8 cellular contexts compared by ENCODE assay signal in the genomic region with DNA sequence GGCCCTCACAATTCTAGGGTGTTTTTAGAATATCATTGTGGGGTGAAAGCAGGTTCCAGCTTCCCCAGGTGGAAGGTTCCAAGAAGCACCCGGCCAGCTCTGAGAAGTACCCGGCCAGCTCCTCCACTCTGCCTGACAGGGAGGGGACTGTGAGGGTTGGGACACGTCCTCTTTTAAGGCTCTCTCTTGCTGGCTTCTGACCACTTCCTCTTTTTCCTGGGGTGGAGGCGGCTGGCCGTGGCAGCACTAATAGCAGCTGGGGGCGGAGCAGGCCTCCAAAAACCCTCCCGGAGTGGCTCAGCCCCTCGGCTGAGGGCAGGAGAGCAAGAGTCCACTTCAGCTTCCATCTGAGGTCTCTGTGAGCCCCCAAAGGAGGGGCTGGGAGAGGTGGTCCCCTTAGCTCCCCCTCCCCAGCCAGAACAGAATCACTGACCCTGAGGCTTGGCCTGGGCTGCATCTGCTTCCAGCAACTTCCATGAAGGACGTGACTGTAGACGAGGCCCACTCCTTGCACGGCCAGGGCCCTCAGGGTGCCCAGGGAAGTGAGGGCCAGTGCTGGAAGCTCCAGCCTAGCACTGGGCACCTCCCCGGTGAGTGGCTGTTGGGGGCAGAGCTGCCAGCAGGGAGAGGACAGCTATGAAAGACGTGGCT. TPM values are rescaled to one million over a fixed set of nuclear protein-coding genes. Genes with fewer than 3 reads are reported as not detected.
DNase-seq lines count a peak whose midpoint lies in the region; TF ChIP-seq lines count a peak whose summit lies in the region.

No MANE protein-coding gene starts in this region.

- no peak for TF ChIP-seq CTCF in parathyroid adenoma (IDR thresholded peaks at IDR 0.05)

- 30 to 31% methylated on average over 13 of the region's 13 CpGs for WGBS in GM23248 (ENCODE audit: low coverage in 1 of 2, low lambda C conversion rate in 2 of 2, missing lambda C conversion rate in 2 of 2), 2 experiments

- no peaks in the 10 kb centered on the region for H3F3A ChIP-seq in GM23248 (ENCODE audit: insufficient read depth)

- DNase-seq in GM23248 (peak; percentile 38), KG1 (lab: John Stamatoyannopoulos, UW) (peak; percentile 83), NCI-H146 treated with DMSO at 0.1 percent for 48 hours (lab: John Stamatoyannopoulos, UW; ENCODE audit: unreplicated experiment) (no peak), NCI-H2081 treated with DMSO at 0.1 percent for 48 hours (lab: John Stamatoyannopoulos, UW) (no peak)
- DNase-seq in effector CD4-positive, alpha-beta T cell, result no peak

- H3K36me3 ChIP-seq in GM23248 (ENCODE audit: low read depth) (no peaks in the 10 kb centered on the region), duodenal mucosa (ENCODE audit: control insufficient read depth in 1 of 2, insufficient read depth in 2 of 2, low read length in 2 of 2) (no peaks in the 10 kb centered on the region), parathyroid adenoma (ENCODE audit: control insufficient read depth, insufficient read depth, low read length) (no peaks in the 10 kb centered on the region)

- H3K9ac ChIP-seq in GM23248 (0 out of 2 replicates have a peak overlapping the region, but pooled peaks have one; percentile 25), duodenal mucosa (ENCODE audit: low read depth in 1 of 2, low read length in 2 of 2) (peak overlapping the region in 1 of 2 donors; percentile 23), parathyroid adenoma (no peak overlapping the region)

- in situ Hi-C loops in GM23248 (cut with MboI), result no loop called here

- H3K79me2 ChIP-seq in GM23248 (ENCODE audit: insufficient read depth) (no peaks in the 10 kb centered on the region), parathyroid adenoma (no peaks in the 10 kb centered on the region)

- H3K9me3 ChIP-seq in GM23248 (ENCODE audit: low read depth), result no peaks in the 10 kb centered on the region
- no peaks in the 10 kb centered on the region for H3K9me3 ChIP-seq in duodenal mucosa (ENCODE audit: control insufficient read depth in 1 of 2, low read length in 2 of 2)
- no peaks in the 10 kb centered on the region for H3K9me3 ChIP-seq in parathyroid adenoma (ENCODE audit: control insufficient read depth, low read length)

- H4K20me1 ChIP-seq in GM23248 (ENCODE audit: insufficient read depth), result no peaks in the 10 kb centered on the region

- H3K27ac ChIP-seq in GM23248 (no peak overlapping the region), duodenal mucosa (ENCODE audit: low read depth, low read length) (peak overlapping the region; percentile 34), parathyroid adenoma (peak overlapping the region; percentile 6)

- H3K4me2 ChIP-seq in GM23248 (ENCODE audit: unreplicated experiment), result no peak overlapping the region
- no peak overlapping the region for H3K4me2 ChIP-seq in parathyroid adenoma (ENCODE audit: low read length)

- no peak overlapping the region for H3K4me3 ChIP-seq in GM23248
- no peak overlapping the region for H3K4me3 ChIP-seq in duodenal mucosa (ENCODE audit: low read depth in 1 of 2, low read length in 2 of 2)
- H3K4me3 ChIP-seq in parathyroid adenoma (ENCODE audit: low read depth, low read length), result no peak overlapping the region

- H3K27me3 ChIP-seq in GM23248 (replicated peaks; ENCODE audit: insufficient read depth) (no peaks in the 10 kb centered on the region), duodenal mucosa (ENCODE audit: control insufficient read depth in 1 of 2, insufficient read depth in 2 of 2, low read length in 2 of 2) (no peaks in the 10 kb centered on the region), parathyroid adenoma (ENCODE audit: control insufficient read depth, insufficient read depth, low read length) (no peaks in the 10 kb centered on the region)

- no peaks in the 10 kb centered on the region for H3K9me2 ChIP-seq in GM23248 (ENCODE audit: insufficient read depth)

- H3K4me1 ChIP-seq in GM23248 (ENCODE audit: insufficient read depth) (no peaks in the 10 kb centered on the region), duodenal mucosa (ENCODE audit: control insufficient read depth in 1 of 2, insufficient read depth in 2 of 2, low read length in 2 of 2) (peaks cover 6 to 16% of the 10 kb centered on the region in 2 donors), parathyroid adenoma (no peaks in the 10 kb centered on the region)

- H2AFZ ChIP-seq in GM23248 (peak overlapping the region; percentile 89), parathyroid adenoma (peak overlapping the region; percentile 41)

- peak; percentile 70 for TF ChIP-seq POLR2A in GM15510 (IDR thresholded peaks at IDR 0.05; ENCODE audit: borderline replicate concordance, extremely low read depth, insufficient read length)

RNA-seq across cellular contexts. Expression of gene PLCG2, which starts 26.7 kb away (rescaled TPM):
- not detected in 2 replicates for total RNA-seq in GM23248 (2014; rRNA removed; shearing (Covaris generic))
- 0.35 and 0.39 TPM in 2 replicates for polyA plus RNA-seq in GM23248 (2016; fragmentation: Nextera tagmentation; extraction: Ambion mirVana)

Comparison
In these comparisons a context has a peak if more than half of its experiments do, and no peak if none do; other contexts are left out.
1. DNase-seq: peak in GM23248 (single experiment) and KG1 (single experiment); none in NCI-H146 treated with DMSO at 0.1 percent for 48 hours (single experiment), effector CD4-positive, alpha-beta T cell (single experiment) and NCI-H2081 treated with DMSO at 0.1 percent for 48 hours (single experiment).